ENCODE assay signal across 8 cellular contexts in genomic region chr7:149239345-149240143, GRCh38. TPM values are rescaled to one million over a fixed set of nuclear protein-coding genes. Genes with fewer than 3 reads are reported as not detected.
DNase-seq lines count a peak whose midpoint lies in the region; ATAC-seq and TF ChIP-seq lines count a peak whose summit lies in the region.

ZNF212 (plus strand) TSS chr7:149239651; CDS start chr7:149239779, 128 bp downstream.

- H3K36me3 ChIP-seq in adrenal gland (replicated peaks in 1 of 2): no peaks in the 10 kb centered on the region
- H3K36me3 ChIP-seq in uterus: no peaks in the 10 kb centered on the region

- H3K9me3 ChIP-seq in adrenal gland (replicated peaks in 1 of 3): no peaks in the 10 kb centered on the region
- H3K9me3 ChIP-seq in uterus: no peaks in the 10 kb centered on the region

- intact Hi-C loops in adrenal gland (cut with DNase I) (no loop called here), left ventricle myocardium superior (cut with micrococcal nuclease) (no loop called here), uterus (cut with DNase I; ENCODE audit: low total_unique reads) (no loop called here)

- TF ChIP-seq CTCF in GM13976 (IDR thresholded peaks at IDR 0.05; ENCODE audit: borderline replicate concordance, control extremely low read depth, extremely low read depth, insufficient read depth, missing control alignments): peak; percentile 93
- peak; percentile 72 to 88 (median 80) for TF ChIP-seq CTCF in adrenal gland (IDR thresholded peaks at IDR 0.05)
- TF ChIP-seq CTCF in uterus (IDR thresholded peaks at IDR 0.05): peak; percentile 86 to 98 (median 88)

- peak within 1 kb of the TSS in 3 of 5 donors; percentile 60 to 71 (median 69) for H3K27ac ChIP-seq in adrenal gland
- H3K27ac ChIP-seq in uterus: peak within 1 kb of the TSS; percentile 69 to 72

- H3K27me3 ChIP-seq in adrenal gland (no peaks in the 10 kb centered on the region), uterus (no peaks in the 10 kb centered on the region)

- H3K4me1 ChIP-seq in adrenal gland (replicated peaks in 1 of 2) (peaks cover 10 to 32% of the 10 kb centered on the region in 2 donors), uterus (peaks cover 3 to 11% of the 10 kb centered on the region in 2 donors)

- peaks cover 5 to 12% of the 10 kb centered on the region in 2 donors for H3K27me3 Mint-ChIP-seq in T-cell

- in situ Hi-C loops in GM13976 (cut with MboI; ENCODE audit: low sequenced_read_pairs, unreplicated experiment): no loop called here

- peaks cover 31 to 36% (median 36%) of the 10 kb centered on the region in 3 donors for H3K4me1 Mint-ChIP-seq in T-cell

- peak within 1 kb of the TSS; percentile 78 to 88 for H3K27ac Mint-ChIP-seq in T-cell

- WGBS in adrenal gland, 4 donors: 0 to 1% (median 0%) methylated on average over 22 to 64 of the region's 64 CpGs

- peak; percentile 99 for ATAC-seq in HG02852 (IDR thresholded peaks at IDR 0.05; ENCODE audit: unreplicated experiment)
- ATAC-seq in T-cell (replicated peaks in 1 of 4): peak; percentile 100
- peak; percentile 100 for ATAC-seq in left ventricle myocardium superior

- CTCF ChIA-PET in T-cell (lab: Charles Lee): interaction anchor here (0.6 to 1.2 kb wide), 2 partner anchors 21 to 22 kb away, joined by 4 to 9 read pairs; partner anchors contain the start of gene ZNF783 (in 1 of the 2)

- peak within 1 kb of the TSS; percentile 86 to 90 (median 89) for H3K4me3 Mint-ChIP-seq in T-cell

- H3K36me3 Mint-ChIP-seq in T-cell: peaks cover 8% of the 10 kb centered on the region

- POLR2A ChIA-PET in T-cell (lab: Charles Lee): interaction anchor here in 1 of 2 donors (1.0 kb wide), 1 partner anchor 22 kb away, joined by 3 read pairs; the partner anchor contains the start of gene ZNF783

- H3K9me3 Mint-ChIP-seq in T-cell: peaks cover 0 to 5% (median 3%) of the 10 kb centered on the region in 3 donors

- peak; percentile 97 for DNase-seq in GM13976 (ENCODE audit: low spot score)
- peak; percentile 88 for DNase-seq in NCI-H146 (lab: John Stamatoyannopoulos, UW)
- DNase-seq in T-cell: peak; percentile 73 to 90 (median 84)
- peak; percentile 88 to 94 (median 92) for DNase-seq in adrenal gland
- DNase-seq in left ventricle myocardium superior: peak; percentile 93
- DNase-seq in pulmonary artery endothelial cell (ENCODE audit: low read depth, low spot score): peak; percentile 60
- peak; percentile 82 to 87 for DNase-seq in uterus

- H3K4me3 ChIP-seq in adrenal gland (peak within 1 kb of the TSS; percentile 35 to 93 (median 66)), uterus (peak within 1 kb of the TSS; percentile 90)

- TF ChIP-seq POLR2A in adrenal gland (IDR thresholded peaks at IDR 0.05) (peak in 1 of 2 donors; percentile 63), uterus (IDR thresholded peaks at IDR 0.05) (peak in 1 of 2 donors; percentile 40)

RNA-seq across cellular contexts. Expression of gene ZNF212, which starts in this region (rescaled TPM):
- total RNA-seq in T-cell (10 to 100 TPM; 14.1 to 21.7 (median 19.6) TPM), adrenal gland (10 to 100 TPM in 4 of 8 donors, 1 to 10 TPM in 4; 5.7 to 22.7 (median 10.4) TPM), left ventricle myocardium superior (5.2 TPM), pulmonary artery endothelial cell (4.9 and 5.6 TPM in 2 replicates), uterus (10 to 100 TPM in 1 of 4 donors, 1 to 10 TPM in 3; 2.9 to 14.1 (median 7.7) TPM)
- 10 to 100 TPM in 2 of 3 donors, 1 to 10 TPM in 1; 5.5 to 14.5 (median 14.5) TPM for polyA plus RNA-seq in adrenal gland

Comparison
In these comparisons a context has a peak if more than half of its experiments do, and no peak if none do; other contexts are left out.
1. Peak in every context shown above with its lines: DNase-seq, ATAC-seq, H3K4me3 ChIP-seq and H3K27ac ChIP-seq.